ENCODE assay signal across 1 cellular context in the genomic region with DNA sequence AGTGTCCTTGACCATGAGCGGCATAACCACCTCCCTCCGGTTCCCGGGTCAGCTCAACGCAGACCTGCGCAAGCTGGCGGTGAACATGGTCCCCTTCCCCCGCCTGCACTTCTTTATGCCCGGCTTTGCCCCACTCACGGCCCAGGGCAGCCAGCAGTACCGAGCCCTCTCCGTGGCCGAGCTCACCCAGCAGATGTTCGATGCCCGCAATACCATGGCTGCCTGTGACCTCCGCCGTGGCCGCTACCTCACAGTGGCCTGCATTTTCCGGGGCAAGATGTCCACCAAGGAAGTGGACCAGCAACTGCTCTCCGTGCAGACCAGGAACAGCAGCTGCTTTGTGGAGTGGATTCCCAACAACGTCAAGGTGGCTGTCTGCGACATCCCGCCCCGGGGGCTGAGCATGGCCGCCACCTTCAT.
TF ChIP-seq lines count a peak whose summit lies in the region.

No MANE protein-coding gene starts in this region.

TF ChIP-seq in K562, 482 proteins besides CTCF, POLR2A, EP300 and RAD21:
- TF ChIP-seq POLR2G (IDR thresholded peaks at IDR 0.05; ENCODE audit: low read depth, low read length) (peak; percentile 50; the same call in 1 of the 2 replicates), ZNF785 (CRISPR knock-in tag; IDR thresholded peaks at IDR 0.05) (no peak), RBFOX2 (IDR thresholded peaks at IDR 0.05; ENCODE audit: low read depth, low read length) (peak; percentile 59), TEAD1 (CRISPR knock-in tag; IDR thresholded peaks at IDR 0.05) (no peak), KLF10 (CRISPR knock-in tag; IDR thresholded peaks at IDR 0.05) (no peak), HNRNPH1 (optimal IDR thresholded peaks at IDR 0.05; ENCODE audit: low read depth, low read length) (no peak), ZBTB33 (CRISPR knock-in tag; IDR thresholded peaks at IDR 0.05) (0 out of 2 replicates have a peak, but pooled peaks have one; percentile 46), TRIM24 (IDR thresholded peaks at IDR 0.05) (no peak), C11orf30 (IDR thresholded peaks at IDR 0.05; ENCODE audit: low read depth) (no peak), CAMTA2 (CRISPR knock-in tag; conservative IDR thresholded peaks at IDR 0.05) (no peak), ZFP36 (IDR thresholded peaks at IDR 0.05; ENCODE audit: low read depth, low read length, partially characterized antibody) (no peak), RUNX1 (IDR thresholded peaks at IDR 0.05; ENCODE audit: low read depth) (no peak)
